26 cellular contexts compared by ENCODE assay signal in genomic region chr14:75907722-75908330, GRCh38.
"Had no signal": no experiment of that assay in that cellular context is flagged by ENCODE, and none has a peak within 500 bp of the region (broad histone marks: within the 10 kb centered on the region; RNA-seq: fewer than 3 reads in every experiment).

No MANE protein-coding gene starts in this region.

- H3K27ac Mint-ChIP-seq: activated CD4-positive, alpha-beta T cell treated with anti-CD3 and anti-CD28 coated beads for 36 hours; activated CD8-positive, alpha-beta memory T cell treated with anti-CD3 and anti-CD28 coated beads, Interleukin-2, amount 10 ng/mL, durations not matched to agents 7 days and 5 days; activated CD8-positive, alpha-beta T cell treated with anti-CD3 and anti-CD28 coated beads, Interleukin-2, amount 10 ng/mL, durations not matched to agents 7 days and 5 days; activated naive CD4-positive, alpha-beta T cell treated with anti-CD3 and anti-CD28 coated beads for 36 hours; activated naive CD8-positive, alpha-beta T cell treated with anti-CD3 and anti-CD28 coated beads for 36 hours; activated T-cell treated with anti-CD3 and anti-CD28 coated beads, Interleukin-2, amount 50 U/mL, for 72 hours; T-helper 2 cell treated with Interferon-gamma antibody and Interleukin-4, amounts not matched to agents 5 μg/mL and 100 μg/mL, for 36 hours had no signal

- H3K9me3 ChIP-seq: left ventricle myocardium inferior, prostate gland, testis, uterus had no signal

- H3K27me3 Mint-ChIP-seq: activated CD4-positive, alpha-beta T cell treated with anti-CD3 and anti-CD28 coated beads for 36 hours; activated CD8-positive, alpha-beta memory T cell treated with anti-CD3 and anti-CD28 coated beads, Interleukin-2, amount 10 ng/mL, durations not matched to agents 7 days and 5 days; activated naive CD8-positive, alpha-beta T cell treated with anti-CD3 and anti-CD28 coated beads for 36 hours had no signal

- H3K36me3 ChIP-seq: brain microvascular endothelial cell, left ventricle myocardium inferior, prostate gland, uterus had no signal

- H3K4me1 Mint-ChIP-seq: activated CD4-positive, alpha-beta T cell treated with anti-CD3 and anti-CD28 coated beads for 36 hours; activated CD8-positive, alpha-beta memory T cell treated with anti-CD3 and anti-CD28 coated beads, Interleukin-2, amount 10 ng/mL, durations not matched to agents 7 days and 5 days; activated naive CD8-positive, alpha-beta T cell treated with anti-CD3 and anti-CD28 coated beads for 36 hours had no signal

- H3K9me3 Mint-ChIP-seq: activated naive CD4-positive, alpha-beta T cell treated with anti-CD3 and anti-CD28 coated beads for 36 hours; activated naive CD8-positive, alpha-beta T cell treated with anti-CD3 and anti-CD28 coated beads for 36 hours; activated T-cell treated with anti-CD3 and anti-CD28 coated beads, Interleukin-2, amount 50 U/mL, for 72 hours; nephron; T-helper 2 cell treated with Interferon-gamma antibody and Interleukin-4, amounts not matched to agents 5 μg/mL and 100 μg/mL, for 36 hours had no signal

- H3K4me3 Mint-ChIP-seq: activated CD4-positive, alpha-beta T cell treated with anti-CD3 and anti-CD28 coated beads for 36 hours; activated CD8-positive, alpha-beta memory T cell treated with anti-CD3 and anti-CD28 coated beads, Interleukin-2, amount 10 ng/mL, durations not matched to agents 7 days and 5 days; activated CD8-positive, alpha-beta T cell treated with anti-CD3 and anti-CD28 coated beads, Interleukin-2, amount 10 ng/mL, durations not matched to agents 7 days and 5 days; activated naive CD4-positive, alpha-beta T cell treated with anti-CD3 and anti-CD28 coated beads for 36 hours; activated naive CD8-positive, alpha-beta T cell treated with anti-CD3 and anti-CD28 coated beads for 36 hours; activated T-cell treated with anti-CD3 and anti-CD28 coated beads, Interleukin-2, amount 50 U/mL, for 72 hours; nephron; T-helper 2 cell treated with Interferon-gamma antibody and Interleukin-4, amounts not matched to agents 5 μg/mL and 100 μg/mL, for 36 hours had no signal

- H3K36me3 Mint-ChIP-seq: activated CD8-positive, alpha-beta memory T cell treated with anti-CD3 and anti-CD28 coated beads, Interleukin-2, amount 10 ng/mL, durations not matched to agents 7 days and 5 days; activated naive CD8-positive, alpha-beta T cell treated with anti-CD3 and anti-CD28 coated beads for 36 hours had no signal

- DNase-seq: activated CD4-positive, alpha-beta T cell treated with anti-CD3 and anti-CD28 coated beads for 36 hours; activated CD4-positive, CD25-positive, alpha-beta regulatory T cell; activated CD8-positive, alpha-beta memory T cell treated with anti-CD3 and anti-CD28 coated beads, Interleukin-2, amount 10 ng/mL, durations not matched to agents 7 days and 5 days; activated CD8-positive, alpha-beta T cell treated with anti-CD3 and anti-CD28 coated beads, Interleukin-2, amount 10 ng/mL, durations not matched to agents 7 days and 5 days; activated effector memory CD4-positive, alpha-beta T cell treated with anti-CD3 and anti-CD28 coated beads, Interleukin-2, amount 50 U/mL, for 16 hours; activated naive CD4-positive, alpha-beta T cell treated with anti-CD3 and anti-CD28 coated beads for 36 hours; activated naive CD8-positive, alpha-beta T cell treated with anti-CD3 and anti-CD28 coated beads for 36 hours; activated T-cell treated with anti-CD3 and anti-CD28 coated beads, Interleukin-2, amount 50 U/mL, for 72 hours; brain microvascular endothelial cell; caudate nucleus; dermis blood vessel endothelial cell; effector CD8-positive, alpha-beta T cell; islet precursor cell; left ventricle myocardium inferior; mesendoderm; stimulated activated naive CD4-positive, alpha-beta T cell; T-helper 1 cell; testis; trophoblast cell; uterus had no signal

- ATAC-seq: activated CD4-positive, alpha-beta T cell treated with anti-CD3 and anti-CD28 coated beads for 36 hours; activated CD8-positive, alpha-beta memory T cell treated with anti-CD3 and anti-CD28 coated beads, Interleukin-2, amount 10 ng/mL, durations not matched to agents 7 days and 5 days; activated CD8-positive, alpha-beta T cell treated with anti-CD3 and anti-CD28 coated beads, Interleukin-2, amount 10 ng/mL, durations not matched to agents 7 days and 5 days; activated T-cell treated with anti-CD3 and anti-CD28 coated beads, Interleukin-2, amount 50 U/mL, for 72 hours had no signal

- H3K27me3 ChIP-seq: brain microvascular endothelial cell, hepatocyte, testis, uterus had no signal

- H3K4me3 ChIP-seq: hepatocyte, left ventricle myocardium inferior, lung, prostate gland, testis, uterus had no signal

- H3K27ac ChIP-seq: brain microvascular endothelial cell, epithelial cell of prostate, hepatocyte, prostate gland, testis had no signal

- H3K4me1 ChIP-seq: prostate gland, uterus had no signal
